Comparison of ENCODE assay signal across 18 cellular contexts in the genomic region with DNA sequence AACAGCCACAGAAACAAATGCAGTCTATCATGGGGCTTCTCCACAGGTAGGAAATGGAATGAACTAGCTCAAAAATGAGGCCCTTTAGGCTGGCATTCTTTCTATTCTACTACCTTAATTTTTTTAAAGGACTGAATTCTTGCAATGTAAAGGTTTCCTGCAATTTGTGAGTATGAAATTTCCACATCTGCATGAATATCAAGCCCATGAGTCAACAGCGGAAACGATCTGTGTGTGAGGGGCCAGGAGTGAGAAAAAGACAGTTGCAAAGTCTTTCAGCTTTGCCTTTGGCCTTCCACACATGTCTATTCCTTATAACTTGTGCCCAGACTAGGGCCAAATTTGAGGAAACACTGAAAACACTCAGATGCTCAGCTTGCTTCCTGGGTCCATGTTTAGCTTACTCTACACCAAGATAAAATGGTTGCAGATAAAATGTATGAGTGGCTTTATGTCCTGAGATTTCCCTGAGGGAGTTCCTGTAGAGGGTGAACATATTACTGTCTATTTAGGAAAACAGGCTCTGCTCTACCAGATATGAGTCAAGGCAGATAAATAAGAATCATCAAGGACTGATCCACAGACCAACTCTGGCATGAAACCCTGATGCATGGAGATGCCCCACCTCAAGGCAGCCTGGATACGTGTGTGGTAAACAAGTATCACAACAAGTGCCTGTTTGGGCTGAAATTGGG. TPM values are rescaled to one million over a fixed set of nuclear protein-coding genes. Genes with fewer than 3 reads are reported as not detected.
DNase-seq lines count a peak whose midpoint lies in the region; TF ChIP-seq lines count a peak whose summit lies in the region.
"Had no signal": no experiment of that assay in that cellular context is flagged by ENCODE, and none has a peak within 500 bp of the region (broad histone marks: within the 10 kb centered on the region; RNA-seq: fewer than 3 reads in every experiment).

No MANE protein-coding gene starts in this region.

- H3K9me2 ChIP-seq in hepatocyte (replicated peaks; ENCODE audit: insufficient read depth) = no peaks in the 10 kb centered on the region

- TF ChIP-seq CTCF in HFFc6 (IDR thresholded peaks at IDR 0.05) (no peak), brain microvascular endothelial cell (IDR thresholded peaks at IDR 0.05; ENCODE audit: low read depth, low read length, missing control alignments) (no peak), hepatocyte (IDR thresholded peaks at IDR 0.05; ENCODE audit: poor library complexity) (no peak), WERI-Rb-1 (IDR thresholded peaks at IDR 0.05; ENCODE audit: low read depth, low read length) (no peak)

- peak overlapping the region; percentile 50 for H3K27ac Mint-ChIP-seq in HFFc6

- in situ Hi-C loops in brain microvascular endothelial cell (cut with HindIII; ENCODE audit: low pct_ligation_motif_present, low sequenced_read_pairs) = no loop called here

- peaks cover 45% of the 10 kb centered on the region for H3K4me1 Mint-ChIP-seq in HFFc6 (ENCODE audit: low read depth)

- no peaks in the 10 kb centered on the region for H4K20me1 ChIP-seq in hepatocyte (ENCODE audit: insufficient read depth, poor library complexity, severe bottlenecking)

- WGBS in hepatocyte (ENCODE audit: low lambda C conversion rate, missing lambda C conversion rate) = 78% methylated on average over 3 of the region's 3 CpGs

- no peaks in the 10 kb centered on the region for H3K36me3 Mint-ChIP-seq in HFFc6 (ENCODE audit: low read depth)

- H3K27me3 Mint-ChIP-seq in HFFc6 (ENCODE audit: insufficient read depth) = peaks cover 7% of the 10 kb centered on the region

- no peaks in the 10 kb centered on the region for H3K9me3 Mint-ChIP-seq in HFFc6

- H3K27me3 ChIP-seq in brain microvascular endothelial cell (replicated peaks) (no peaks in the 10 kb centered on the region), hepatocyte (no peaks in the 10 kb centered on the region), WERI-Rb-1 (ENCODE audit: insufficient read depth, low read depth, severe bottlenecking) (no peaks in the 10 kb centered on the region)

- H3K4me1 ChIP-seq in hepatocyte (ENCODE audit: insufficient read depth) = peaks cover 6% of the 10 kb centered on the region

- H3K4me3 ChIP-seq in brain microvascular endothelial cell (ENCODE audit: low read depth, low read length) = no peak overlapping the region
- H3K4me3 ChIP-seq in hepatocyte = no peak overlapping the region
- H3K4me3 ChIP-seq in WERI-Rb-1 (ENCODE audit: low read depth, low read length) = no peak overlapping the region

- H3K79me2 ChIP-seq in hepatocyte = no peaks in the 10 kb centered on the region

- H3K4me2 ChIP-seq in hepatocyte = no peak overlapping the region

- H3K36me3 ChIP-seq in brain microvascular endothelial cell (replicated peaks) (no peaks in the 10 kb centered on the region), hepatocyte (replicated peaks; ENCODE audit: insufficient read depth, low read depth) (no peaks in the 10 kb centered on the region), WERI-Rb-1 (no peaks in the 10 kb centered on the region)

- no peak overlapping the region for H2AFZ ChIP-seq in hepatocyte

- H3K4me3 Mint-ChIP-seq in HFFc6 = peak overlapping the region; percentile 10; the same call in 1 of the 2 replicates

- H3K9me3 ChIP-seq in hepatocyte (ENCODE audit: low read depth) (no peaks in the 10 kb centered on the region), WERI-Rb-1 (ENCODE audit: severe bottlenecking) (no peaks in the 10 kb centered on the region)
- H3K9me3 ChIP-seq: Caco-2 had no signal

- H3K27ac ChIP-seq in brain microvascular endothelial cell (no peak overlapping the region), hepatocyte (peak overlapping the region; percentile 13), WERI-Rb-1 (no peak overlapping the region)

- DNase-seq in AG08395 (ENCODE audit: low spot score) (peak; percentile 8), HFFc6 (no peak), brain microvascular endothelial cell (peak; percentile 23), hepatocyte (ENCODE audit: low spot score) (no peak), HuH-7 (ENCODE audit: low spot score) (no peak), kidney glomerular epithelial cell (lab: John Stamatoyannopoulos, UW) (no peak), NCI-H2227 treated with DMSO at 0.1 percent for 48 hours (lab: John Stamatoyannopoulos, UW) (no peak), WERI-Rb-1 (no peak)
- DNase-seq: activated CD4-positive, alpha-beta T cell treated with anti-CD3 and anti-CD28 coated beads for 48 hours; activated CD8-positive, alpha-beta memory T cell treated with anti-CD3 and anti-CD28 coated beads, Interleukin-2, amount 50 U/mL, for 4 hours; activated gamma-delta T cell; Caco-2; dermis blood vessel endothelial cell; hippocampal formation; left colon; NCI-H1092 treated with DMSO at 0.1 percent for 48 hours; NCI-H2107; stimulated activated naive CD4-positive, alpha-beta T cell treated with Interleukin-2 at 50 U/mL for 16 hours had no signal

RNA-seq across cellular contexts. Expression of a gene that starts 46.5 kb away (rescaled TPM):
- under 1 TPM in 2 of 6 experiments, not detected in 4; 0.09 to 0.14 TPM for total RNA-seq in HFFc6 (2021; fragmentation: NEBNext Ultra II Directional; extraction: Animal tissue kit (Norgen Biotek cat#: 25700))
- 23.8 and 24.6 TPM in 2 replicates for total RNA-seq in hepatocyte
- 24.0 and 24.3 TPM in 2 replicates for polyA plus RNA-seq in hepatocyte

Comparison
In these comparisons a context has a peak if more than half of its experiments do, and no peak if none do; other contexts are left out.
1. DNase-seq: peak in AG08395 (single experiment) and brain microvascular endothelial cell (single experiment); none in HFFc6 (single experiment), hepatocyte (single experiment), HuH-7 (single experiment), kidney glomerular epithelial cell (single experiment), NCI-H2227 treated with DMSO at 0.1 percent for 48 hours (single experiment) and WERI-Rb-1 (single experiment).
2. RNA of a gene that starts 46.5 kb away (total RNA-seq): 23.8 to 24.6 TPM in hepatocyte; 0.09 to 0.14 TPM in HFFc6; every median in the first group is over 10 times any median in the second.